16 cellular contexts compared by ENCODE assay signal in the genomic region with DNA sequence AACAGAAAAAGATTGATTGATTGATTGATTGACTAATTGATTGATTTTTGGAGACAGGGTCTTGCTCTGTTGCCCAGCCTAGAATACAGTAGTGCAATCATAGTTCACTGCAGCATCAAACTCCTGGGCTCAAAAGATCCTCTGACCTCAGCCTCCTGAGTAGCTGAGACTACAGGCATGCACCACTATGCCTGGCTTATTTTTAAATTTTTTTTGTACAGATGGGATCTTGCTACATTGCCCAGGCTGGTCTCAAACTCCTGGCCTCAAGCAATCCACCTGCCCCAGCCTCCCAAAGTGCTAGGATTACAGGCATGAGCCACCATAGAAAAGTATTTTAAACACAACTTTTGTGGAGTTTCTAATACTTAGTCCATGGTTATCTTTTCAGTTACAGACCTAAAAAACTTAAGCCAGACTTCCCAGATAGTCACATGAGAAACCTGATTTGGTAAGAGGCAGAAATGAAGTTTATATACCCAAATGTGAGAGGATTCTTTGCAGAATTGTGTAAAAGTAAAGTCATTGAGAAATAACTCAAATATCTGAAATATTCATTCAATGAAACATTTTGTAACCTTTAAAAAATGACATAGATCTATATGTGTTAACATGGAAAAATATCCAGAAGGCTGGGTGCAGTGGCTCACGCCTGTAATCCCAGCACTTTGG.
A peak's percentile ranks its signal among the peaks of the same experiment; 100 is the strongest.
DNase-seq lines count a peak whose midpoint lies in the region; TF ChIP-seq lines count a peak whose summit lies in the region.
"Had no signal": no experiment of that assay in that cellular context is flagged by ENCODE, and none has a peak within 500 bp of the region (broad histone marks: within the 10 kb centered on the region; RNA-seq: fewer than 3 reads in every experiment).

No MANE protein-coding gene starts in this region.

- H3K27ac Mint-ChIP-seq in glutamatergic neuron (ENCODE audit: unreplicated experiment): no peak overlapping the region
- H3K27ac Mint-ChIP-seq: CD4-positive, alpha-beta T cell had no signal

- H3K4me3 Mint-ChIP-seq in glutamatergic neuron (ENCODE audit: unreplicated experiment): no peak overlapping the region
- H3K4me3 Mint-ChIP-seq: CD4-positive, alpha-beta T cell had no signal

- H3K4me3 ChIP-seq in AG10803 (ENCODE audit: low read length) (no peak overlapping the region), HEK293 (ENCODE audit: low read depth, low read length) (no peak overlapping the region), choroid plexus epithelial cell (ENCODE audit: low read depth, low read length) (no peak overlapping the region)
- H3K4me3 ChIP-seq: SJSA1 had no signal

- no peaks in the 10 kb centered on the region for H3K27me3 Mint-ChIP-seq in glutamatergic neuron (ENCODE audit: unreplicated experiment)
- H3K27me3 Mint-ChIP-seq: CD4-positive, alpha-beta T cell had no signal

- TF ChIP-seq CTCF in AG10803 (conservative IDR thresholded peaks at IDR 0.05; ENCODE audit: low read length): no peak
- TF ChIP-seq CTCF in HEK293 (tag by site-specific recombination; IDR thresholded peaks at IDR 0.05): no peak
- no peak for TF ChIP-seq CTCF in choroid plexus epithelial cell (conservative IDR thresholded peaks at IDR 0.05; ENCODE audit: low read depth, low read length)
- no peak for TF ChIP-seq CTCF in glutamatergic neuron (IDR thresholded peaks at IDR 0.05; ENCODE audit: partially characterized antibody, unreplicated experiment)

- H3K9me3 ChIP-seq in HEK293 (ENCODE audit: control insufficient read depth, insufficient read depth, low read depth, low read length): no peaks in the 10 kb centered on the region
- H3K9me3 ChIP-seq: SJSA1 had no signal

- DNase-seq in AG10803 (ENCODE audit: low read depth) (peak; percentile 84), choroid plexus epithelial cell (ENCODE audit: low read depth) (peak; percentile 64), iris pigment epithelial cell (ENCODE audit: low read depth) (peak; percentile 85), inferior parietal cortex (ENCODE audit: extremely low spot score) (no peak), NCI-H1105 (lab: John Stamatoyannopoulos, UW) (no peak), NCI-H748 (lab: John Stamatoyannopoulos, UW; ENCODE audit: unreplicated experiment) (no peak), glutamatergic neuron (no peak)
- DNase-seq: Calu3; CD4-positive, alpha-beta T cell; MV-4-11; NCI-H146; NCI-H226; NCI-H526; NK-92 treated with Interleukin-12 subunit alpha and Interleukin-12 subunit beta, amount 100 ng/mL, for 24 hours had no signal

- no peaks in the 10 kb centered on the region for H3K9me3 Mint-ChIP-seq in glutamatergic neuron (ENCODE audit: unreplicated experiment)
- H3K9me3 Mint-ChIP-seq: CD4-positive, alpha-beta T cell had no signal

- H3K4me1 ChIP-seq in HEK293 (ENCODE audit: control insufficient read depth, insufficient read depth, low read length): no peaks in the 10 kb centered on the region

- H3K4me1 Mint-ChIP-seq in glutamatergic neuron (ENCODE audit: low read depth, unreplicated experiment): no peaks in the 10 kb centered on the region

- CTCF ChIA-PET in HEK293 (lab: Yijun Ruan, JAX): no interaction called here

- no peaks in the 10 kb centered on the region for H3K36me3 Mint-ChIP-seq in glutamatergic neuron (ENCODE audit: unreplicated experiment)

- H3K36me3 ChIP-seq in HEK293 (ENCODE audit: control insufficient read depth in 2 of 2, insufficient read depth in 1 of 2, low read length in 2 of 2): peaks cover 0 to 29% of the 10 kb centered on the region in 2 experiments; a peak in 1 of 3 replicates

- POLR2A ChIA-PET in HEK293 (lab: Yijun Ruan, JAX): no interaction called here

- H3K27ac ChIP-seq in HEK293 (ENCODE audit: extremely low read depth, low read depth, low read length): no peak overlapping the region

TF ChIP-seq in HEK293, 187 proteins besides CTCF, POLR2A, EP300 and RAD21:
- TF ChIP-seq ZNF610 (tag by site-specific recombination; IDR thresholded peaks at IDR 0.05; ENCODE audit: borderline replicate concordance) (no peak), ZNF121 (tag by site-specific recombination; IDR thresholded peaks at IDR 0.05) (peak; percentile 76), ZNF791 (tag by site-specific recombination; IDR thresholded peaks at IDR 0.05) (no peak), YY2 (tag by site-specific recombination; IDR thresholded peaks at IDR 0.05) (no peak)

Comparison
In these comparisons a context has a peak if more than half of its experiments do, and no peak if none do; other contexts are left out.
1. DNase-seq: peak in AG10803 (single experiment), choroid plexus epithelial cell (single experiment) and iris pigment epithelial cell (single experiment); none in inferior parietal cortex (single experiment), NCI-H1105 (single experiment), NCI-H748 (single experiment) and glutamatergic neuron (single experiment).